Comparison of ENCODE assay signal across 11 cellular contexts in the genomic region with DNA sequence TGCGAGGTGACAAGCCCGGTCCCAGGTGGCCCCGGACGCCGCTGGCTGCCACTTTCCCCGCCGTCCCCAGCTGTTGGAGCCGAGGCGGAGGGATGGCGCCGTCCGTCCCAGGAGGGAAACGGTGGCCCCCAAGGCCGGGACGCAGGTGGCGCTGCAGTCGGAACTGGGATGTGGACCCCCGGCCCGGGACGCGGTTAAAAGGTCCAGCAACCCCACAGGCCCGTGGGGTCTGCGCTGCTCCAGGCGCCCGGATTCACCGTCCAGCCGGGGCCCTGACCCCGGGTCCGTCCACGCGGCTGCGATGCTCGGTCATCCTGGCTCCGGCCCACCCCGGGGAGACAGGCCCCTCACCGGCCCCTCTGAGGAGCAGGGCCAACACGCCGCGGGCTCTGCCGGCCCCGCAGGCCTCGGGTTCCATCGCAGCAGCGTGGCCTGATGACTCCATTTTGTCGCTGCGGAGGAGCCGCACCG. TPM values are rescaled to one million over a fixed set of nuclear protein-coding genes. Genes with fewer than 3 reads are reported as not detected.
DNase-seq lines count a peak whose midpoint lies in the region; ATAC-seq and TF ChIP-seq lines count a peak whose summit lies in the region.
"Had no signal": no experiment of that assay in that cellular context is flagged by ENCODE, and none has a peak within 500 bp of the region (broad histone marks: within the 10 kb centered on the region; RNA-seq: fewer than 3 reads in every experiment).

No MANE protein-coding gene starts in this region.

- H3K4me1 Mint-ChIP-seq in naive thymus-derived CD4-positive, alpha-beta T cell = peaks cover 0 to 5% (median 0%) of the 10 kb centered on the region in 7 donors

- H3K36me3 ChIP-seq in heart right ventricle = no peaks in the 10 kb centered on the region
- H3K36me3 ChIP-seq in naive thymus-derived CD4-positive, alpha-beta T cell (ENCODE audit: control insufficient read depth in 2 of 3, insufficient read depth in 3 of 3, low read length in 3 of 3) = no peaks in the 10 kb centered on the region
- H3K36me3 ChIP-seq in upper lobe of right lung = no peaks in the 10 kb centered on the region
- H3K36me3 ChIP-seq in prostate gland = no peaks in the 10 kb centered on the region

- TF ChIP-seq POLR2A in prostate gland (IDR thresholded peaks at IDR 0.05) = no peak

- DNase-seq in heart right ventricle (no peak), left ventricle myocardium superior (no peak), dorsolateral prefrontal cortex (no peak), upper lobe of right lung (no peak), prostate gland (ENCODE audit: low spot score) (no peak), medulla oblongata (ENCODE audit: extremely low spot score) (no peak)
- no peak for DNase-seq in naive thymus-derived CD4-positive, alpha-beta T cell
- DNase-seq: activated gamma-delta T cell had no signal

- H3K9me3 ChIP-seq in heart right ventricle (peaks cover 0 to 13% (median 0%) of the 10 kb centered on the region in 11 donors), upper lobe of right lung (no peaks in the 10 kb centered on the region), prostate gland (no peaks in the 10 kb centered on the region)
- no peaks in the 10 kb centered on the region for H3K9me3 ChIP-seq in naive thymus-derived CD4-positive, alpha-beta T cell (ENCODE audit: control insufficient read depth in 2 of 3, low read length in 3 of 3)
- H3K9me3 ChIP-seq: body of pancreas had no signal

- H3K4me1 ChIP-seq in heart right ventricle (peaks cover 5 to 9% (median 6%) of the 10 kb centered on the region in 9 donors), upper lobe of right lung (peaks cover 7% of the 10 kb centered on the region), prostate gland (replicated peaks) (no peaks in the 10 kb centered on the region)
- H3K4me1 ChIP-seq in naive thymus-derived CD4-positive, alpha-beta T cell (ENCODE audit: control insufficient read depth in 2 of 2, insufficient read depth in 2 of 2, low read length in 2 of 2) = no peaks in the 10 kb centered on the region

- no peak overlapping the region for H3K27ac Mint-ChIP-seq in naive thymus-derived CD4-positive, alpha-beta T cell
- H3K27ac Mint-ChIP-seq: nephron progenitor cell had no signal

- POLR2A ChIA-PET in naive thymus-derived CD4-positive, alpha-beta T cell (lab: Charles Lee) = interaction anchor here (1.1 kb wide), 1 partner anchor 41 kb away, joined by 4 read pairs; the partner anchor contains the start of gene TMEM18

- CTCF ChIA-PET in naive thymus-derived CD4-positive, alpha-beta T cell (lab: Charles Lee) = interaction anchor here (0.5 to 1.4 kb wide), 13 partner anchors 12 to 617 kb away, joined by 3 to 5 read pairs (median 3); no protein-coding TSS in a partner anchor

- H3K9me3 Mint-ChIP-seq in naive thymus-derived CD4-positive, alpha-beta T cell = peaks cover 0 to 4% (median 0%) of the 10 kb centered on the region in 11 donors

- ATAC-seq in heart right ventricle (peak in 2 of 8 donors; percentile 41 to 61), left ventricle myocardium superior (no peak), upper lobe of right lung (no peak), GM18517 (IDR thresholded peaks at IDR 0.05; ENCODE audit: unreplicated experiment) (no peak)
- ATAC-seq in naive thymus-derived CD4-positive, alpha-beta T cell = peak; percentile 12

- intact Hi-C loops in heart right ventricle (cut with DNase I) = loop anchor here in 3 of 10 donors (10.0 kb wide), 2 partner anchors 381 to 391 kb away; no protein-coding TSS in a partner anchor
- intact Hi-C loops in left ventricle myocardium superior (cut with micrococcal nuclease) = no loop called here
- intact Hi-C loops in dorsolateral prefrontal cortex (cut with DNase I) = loop anchor here (2.0 to 10.0 kb wide), 5 partner anchors 41 to 391 kb away; partner anchors contain the start of gene TMEM18 (in 1 of the 2)
- intact Hi-C loops in naive thymus-derived CD4-positive, alpha-beta T cell (cut with micrococcal nuclease) = loop anchor here (1.0 to 5.0 kb wide), 5 partner anchors 27 to 390 kb away; partner anchors contain the start of genes ACP1 (in 1 of the 2) and SH3YL1 (in 1 of the 2)
- intact Hi-C loops in upper lobe of right lung (cut with DNase I) = no loop called here
- intact Hi-C loops in prostate gland (cut with DNase I) = loop anchor here (5.0 kb wide), 1 partner anchor 389 kb away; no protein-coding TSS in a partner anchor

- H3K4me3 ChIP-seq in heart right ventricle (peak overlapping the region in 7 of 10 donors; percentile 27 to 54 (median 43)), dorsolateral prefrontal cortex (peak overlapping the region in 34 of 59 donors; percentile 37 to 64 (median 53)), upper lobe of right lung (peak overlapping the region; percentile 46), prostate gland (no peak overlapping the region)
- peak overlapping the region; percentile 62 for H3K4me3 ChIP-seq in naive thymus-derived CD4-positive, alpha-beta T cell (ENCODE audit: low read length)
- H3K4me3 ChIP-seq: body of pancreas had no signal

- H3K4me3 Mint-ChIP-seq in naive thymus-derived CD4-positive, alpha-beta T cell = peak overlapping the region in 5 of 10 donors; percentile 71 to 87 (median 80)
- H3K4me3 Mint-ChIP-seq: nephron progenitor cell had no signal

- peaks cover 0 to 30% (median 13%) of the 10 kb centered on the region in 7 donors for H3K27me3 ChIP-seq in heart right ventricle
- peaks cover 0 to 3% (median 0%) of the 10 kb centered on the region in 45 donors for H3K27me3 ChIP-seq in dorsolateral prefrontal cortex
- peaks cover 0 to 1% of the 10 kb centered on the region in 2 donors for H3K27me3 ChIP-seq in naive thymus-derived CD4-positive, alpha-beta T cell (ENCODE audit: control insufficient read depth in 2 of 2, insufficient read depth in 2 of 2, low read length in 2 of 2)
- H3K27me3 ChIP-seq in upper lobe of right lung = peaks cover 14% of the 10 kb centered on the region
- no peaks in the 10 kb centered on the region for H3K27me3 ChIP-seq in prostate gland (replicated peaks; ENCODE audit: insufficient read depth)
- H3K27me3 ChIP-seq: body of pancreas had no signal

- 54 to 78% methylated on average over 48 of the region's 48 CpGs for WGBS in heart right ventricle, 2 donors
- WGBS in prostate gland = 92% methylated on average over 36 of the region's 48 CpGs

- H3K27ac ChIP-seq in heart right ventricle = no peak overlapping the region
- no peak overlapping the region for H3K27ac ChIP-seq in dorsolateral prefrontal cortex
- H3K27ac ChIP-seq in naive thymus-derived CD4-positive, alpha-beta T cell (ENCODE audit: low read depth, low read length) = peak overlapping the region; percentile 59
- H3K27ac ChIP-seq in upper lobe of right lung = no peak overlapping the region
- H3K27ac ChIP-seq in prostate gland = no peak overlapping the region
- H3K27ac ChIP-seq: body of pancreas had no signal

- TF ChIP-seq CTCF in heart right ventricle (IDR thresholded peaks at IDR 0.05) (no peak), dorsolateral prefrontal cortex (IDR thresholded peaks at IDR 0.05 in 54 of 56, conservative IDR thresholded peaks at IDR 0.05 in 2 of 56; ENCODE audit: low read depth in 1 of 56, partially characterized antibody in 56 of 56) (no peak), upper lobe of right lung (IDR thresholded peaks at IDR 0.05) (no peak), prostate gland (IDR thresholded peaks at IDR 0.05) (no peak)

- no peaks in the 10 kb centered on the region for H3K36me3 Mint-ChIP-seq in naive thymus-derived CD4-positive, alpha-beta T cell

- peaks cover 0 to 7% (median 0%) of the 10 kb centered on the region in 5 donors for H3K27me3 Mint-ChIP-seq in naive thymus-derived CD4-positive, alpha-beta T cell

RNA-seq across cellular contexts. Expression of gene TMEM18, which starts 41.0 kb away (rescaled TPM):
- total RNA-seq in heart right ventricle (10 to 100 TPM; 10.1 to 13.4 (median 12.2) TPM), left ventricle myocardium superior (9.4 TPM), dorsolateral prefrontal cortex (10 to 100 TPM in 118 of 120 experiments, 1 to 10 TPM in 2; 7.8 to 32.4 (median 21.4) TPM), upper lobe of right lung (21.3 TPM), prostate gland (10 to 100 TPM; 17.7 to 19.3 TPM)
- polyA plus RNA-seq in heart right ventricle = 10 to 100 TPM; 10.2 to 21.9 TPM
- total RNA-seq in naive thymus-derived CD4-positive, alpha-beta T cell = 10 to 100 TPM; 23.3 to 39.8 (median 33.2) TPM
- 10 to 100 TPM; 24.1 to 28.0 TPM for polyA plus RNA-seq in naive thymus-derived CD4-positive, alpha-beta T cell

Comparison
In these comparisons a context has a peak if more than half of its experiments do, and no peak if none do; other contexts are left out.
1. H3K4me3 ChIP-seq: peak in heart right ventricle (7 of 10), dorsolateral prefrontal cortex (34 of 59), naive thymus-derived CD4-positive, alpha-beta T cell (single experiment) and upper lobe of right lung (single experiment); none in prostate gland (0 of 2).
2. intact Hi-C loops: an anchor here in dorsolateral prefrontal cortex (2.0 to 10.0 kb wide), naive thymus-derived CD4-positive, alpha-beta T cell (1.0 to 5.0 kb wide) and prostate gland (5.0 kb wide); none called in left ventricle myocardium superior and upper lobe of right lung.